ENCODE assay signal across 1 cellular context in the genomic region with DNA sequence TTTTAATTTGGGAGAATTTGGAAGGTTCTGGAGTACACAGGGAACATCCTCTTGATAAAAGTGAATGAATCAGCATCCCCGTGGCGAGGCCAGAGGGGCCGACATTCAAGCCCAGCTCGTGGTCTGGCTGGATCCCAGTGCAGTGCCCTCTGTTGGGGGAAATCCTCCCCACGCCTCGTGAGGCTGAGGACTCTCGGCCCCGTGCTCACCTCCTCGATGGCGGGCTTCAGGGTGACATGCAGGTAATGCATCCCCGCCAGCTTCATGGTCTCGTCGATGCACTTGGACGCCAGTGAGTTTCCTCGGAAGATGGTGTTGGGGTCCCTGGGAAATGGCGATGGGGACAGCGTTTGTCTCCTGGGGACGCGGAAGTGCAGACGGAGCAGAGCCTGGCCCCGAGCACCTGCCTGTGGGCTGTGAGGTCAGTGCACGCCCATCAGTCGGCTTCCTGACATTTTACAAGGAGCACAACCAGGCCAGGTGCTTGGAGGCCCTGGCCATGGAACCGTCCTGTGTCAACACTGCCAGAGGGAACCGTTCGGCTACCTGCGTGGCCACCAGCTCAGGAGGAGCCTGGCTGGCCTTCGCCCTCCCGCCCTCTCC.
A peak's percentile ranks its signal among the peaks of the same experiment; 100 is the strongest.
TF ChIP-seq lines count a peak whose summit lies in the region.

No MANE protein-coding gene starts in this region.

TF ChIP-seq in IMR-90, 13 proteins besides CTCF, POLR2A, EP300 and RAD21:
- TF ChIP-seq MXI1 (IDR thresholded peaks at IDR 0.05; ENCODE audit: borderline replicate concordance, low read depth, low read length) (no peak), CHD1 (IDR thresholded peaks at IDR 0.05; ENCODE audit: low read depth, low read length) (no peak), SMC3 (IDR thresholded peaks at IDR 0.05; ENCODE audit: low read depth, low read length) (peak; percentile 25), RFX5 (IDR thresholded peaks at IDR 0.05; ENCODE audit: low read depth, low read length) (no peak), NFE2L2 (IDR thresholded peaks at IDR 0.05; ENCODE audit: low read depth, low read length) (no peak), MAZ (IDR thresholded peaks at IDR 0.05; ENCODE audit: borderline replicate concordance, low read depth, low read length) (no peak)
